In genomic region chr19:39643591-39643990, GRCh38 we compare ENCODE assay signal across 9 cellular contexts. TPM values are rescaled to one million over a fixed set of nuclear protein-coding genes. Genes with fewer than 3 reads are reported as not detected.
"Had no signal": no experiment of that assay in that cellular context is flagged by ENCODE, and none has a peak within 500 bp of the region (broad histone marks: within the 10 kb centered on the region; RNA-seq: fewer than 3 reads in every experiment).

No MANE protein-coding gene starts in this region.

- H3K4me3 ChIP-seq: GM23248 had no signal

- H3K27ac Mint-ChIP-seq: H9 had no signal

- H2AFZ ChIP-seq: GM23248 had no signal

- H3K4me3 Mint-ChIP-seq: H9 had no signal

- FAIRE-seq: H1, H54, HTR-8/SVneo had no signal

- H3K4me1 Mint-ChIP-seq: H9 had no signal

- H3K9me3 Mint-ChIP-seq: H9 had no signal

- H3K27ac ChIP-seq: GM23248 had no signal

- DNase-seq: GM23248, H9, HCEC 1CT, IMR-90, KBM-7 had no signal

RNA-seq across cellular contexts. Expression of gene LGALS16, which starts 12.1 kb away (rescaled TPM):
- total RNA-seq: GM23248, H1, H9, HT-29, IMR-90 had no signal
- polyA plus RNA-seq: GM23248, H1, IMR-90 had no signal

RNA-seq across cellular contexts. Expression of gene LGALS13, which starts 41.3 kb away (rescaled TPM):
- total RNA-seq: GM23248, H1, H9, HT-29, IMR-90 had no signal
- polyA plus RNA-seq: GM23248, H1, IMR-90 had no signal
